In the genomic region with DNA sequence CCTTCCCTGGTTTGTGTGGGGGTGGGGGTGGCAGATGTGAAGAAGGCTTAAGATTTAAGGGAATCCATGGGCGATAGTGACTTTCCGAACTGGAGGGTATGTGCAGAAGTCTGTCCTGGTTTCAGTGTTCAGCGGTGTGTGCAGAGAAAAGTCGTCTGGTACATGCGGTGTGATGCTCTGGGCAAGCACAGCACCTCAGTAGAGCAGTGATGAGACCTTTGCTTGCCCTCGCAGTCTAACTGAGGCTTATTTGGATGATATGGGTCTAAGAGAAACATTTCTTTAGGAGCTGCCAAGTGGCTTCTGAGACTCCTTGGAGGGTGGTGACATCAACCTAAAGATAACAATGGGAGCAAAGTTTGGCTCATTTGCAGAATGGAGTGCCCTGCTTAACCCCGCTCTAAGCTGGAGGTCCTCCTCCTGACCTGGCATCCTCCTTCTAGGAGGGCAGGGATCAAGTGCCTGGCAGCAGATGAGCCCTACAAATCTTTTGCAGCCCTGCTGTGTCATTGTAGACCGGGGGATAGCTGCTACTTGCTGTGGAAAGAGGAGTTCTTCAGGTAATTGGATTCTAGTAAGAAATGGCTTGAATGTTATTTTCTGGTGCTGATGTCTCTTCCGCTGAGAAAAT, we compare ENCODE assay signal across 11 cellular contexts.
DNase-seq lines count a peak whose midpoint lies in the region; ATAC-seq and TF ChIP-seq lines count a peak whose summit lies in the region.
"Had no signal": no experiment of that assay in that cellular context is flagged by ENCODE, and none has a peak within 500 bp of the region (broad histone marks: within the 10 kb centered on the region; RNA-seq: fewer than 3 reads in every experiment).

No MANE protein-coding gene starts in this region.

- no peak for TF ChIP-seq EP300 in upper lobe of left lung (IDR thresholded peaks at IDR 0.05)

- H3K36me3 ChIP-seq in mesodermal cell (ENCODE audit: control insufficient read depth, insufficient read depth, low read length) (no peaks in the 10 kb centered on the region), upper lobe of left lung (no peaks in the 10 kb centered on the region)
- no peaks in the 10 kb centered on the region for H3K36me3 ChIP-seq in CD8-positive, alpha-beta memory T cell (ENCODE audit: insufficient read depth, low read length)

- peaks cover 62% of the 10 kb centered on the region for H3K27me3 Mint-ChIP-seq in chondrocyte (ENCODE audit: low read depth)
- peaks cover 56 to 69% of the 10 kb centered on the region in 2 donors for H3K27me3 Mint-ChIP-seq in effector memory CD8-positive, alpha-beta T cell
- H3K27me3 Mint-ChIP-seq in CD8-positive, alpha-beta memory T cell, result peaks cover 35 to 70% of the 10 kb centered on the region in 2 donors

- H3K4me3 ChIP-seq in mesodermal cell (ENCODE audit: extremely low read depth, insufficient read depth, low read length, poor library complexity, severe bottlenecking) (peak overlapping the region; percentile 50), upper lobe of left lung (peak overlapping the region in 3 of 4 donors; percentile 41 to 54 (median 53))
- H3K4me3 ChIP-seq in CD8-positive, alpha-beta memory T cell (ENCODE audit: low read length), result no peak overlapping the region

- H3K4me3 Mint-ChIP-seq in chondrocyte (ENCODE audit: unreplicated experiment), result peak overlapping the region; percentile 60
- H3K4me3 Mint-ChIP-seq in effector memory CD8-positive, alpha-beta T cell, result no peak overlapping the region
- no peak overlapping the region for H3K4me3 Mint-ChIP-seq in CD8-positive, alpha-beta memory T cell
- H3K4me3 Mint-ChIP-seq: natural killer cell treated with Interleukin-12 subunit alpha and Interleukin-12 subunit beta and Interleukin-15 and Interleukin-18, amount 100 ng/mL, for 72 hours had no signal

- H3K27ac Mint-ChIP-seq in chondrocyte (ENCODE audit: unreplicated experiment), result no peak overlapping the region
- H3K27ac Mint-ChIP-seq in effector memory CD8-positive, alpha-beta T cell, result no peak overlapping the region
- H3K27ac Mint-ChIP-seq in CD8-positive, alpha-beta memory T cell, result peak overlapping the region in 1 of 8 donors; percentile 51
- H3K27ac Mint-ChIP-seq: natural killer cell treated with Interleukin-12 subunit alpha and Interleukin-12 subunit beta and Interleukin-15 and Interleukin-18, amount 100 ng/mL, for 72 hours had no signal

- H3K27ac ChIP-seq in mesodermal cell (ENCODE audit: low read depth, low read length, severe bottlenecking) (no peak overlapping the region), upper lobe of left lung (no peak overlapping the region)
- no peak overlapping the region for H3K27ac ChIP-seq in CD8-positive, alpha-beta memory T cell (ENCODE audit: low read depth, low read length)

- no peaks in the 10 kb centered on the region for H3K36me3 Mint-ChIP-seq in chondrocyte (ENCODE audit: low read depth)
- H3K36me3 Mint-ChIP-seq in effector memory CD8-positive, alpha-beta T cell (ENCODE audit: insufficient read depth), result no peaks in the 10 kb centered on the region
- H3K36me3 Mint-ChIP-seq in CD8-positive, alpha-beta memory T cell, result no peaks in the 10 kb centered on the region
- H3K36me3 Mint-ChIP-seq: natural killer cell treated with Interleukin-12 subunit alpha and Interleukin-12 subunit beta and Interleukin-15 and Interleukin-18, amount 100 ng/mL, for 72 hours had no signal

- ATAC-seq in upper lobe of left lung (ENCODE audit: low FRiP score in 2 of 2), result peak in 1 of 2 donors; percentile 9
- no peak for ATAC-seq in effector memory CD8-positive, alpha-beta T cell (replicated peaks)
- no peak for ATAC-seq in HG03521 (IDR thresholded peaks at IDR 0.05; ENCODE audit: unreplicated experiment)
- ATAC-seq: HCT116 had no signal

- H3K9me3 Mint-ChIP-seq in chondrocyte (ENCODE audit: low read depth), result no peaks in the 10 kb centered on the region
- no peaks in the 10 kb centered on the region for H3K9me3 Mint-ChIP-seq in effector memory CD8-positive, alpha-beta T cell
- H3K9me3 Mint-ChIP-seq in CD8-positive, alpha-beta memory T cell, result no peaks in the 10 kb centered on the region
- H3K9me3 Mint-ChIP-seq: natural killer cell treated with Interleukin-12 subunit alpha and Interleukin-12 subunit beta and Interleukin-15 and Interleukin-18, amount 100 ng/mL, for 72 hours had no signal

- H3K9me3 ChIP-seq in mesodermal cell (ENCODE audit: control insufficient read depth, low read length) (no peaks in the 10 kb centered on the region), upper lobe of left lung (no peaks in the 10 kb centered on the region)
- H3K9me3 ChIP-seq in CD8-positive, alpha-beta memory T cell (ENCODE audit: low read length), result no peaks in the 10 kb centered on the region

- POLR2A ChIA-PET in CD8-positive, alpha-beta memory T cell (lab: Charles Lee), result no interaction called here

- TF ChIP-seq CTCF in chondrocyte (IDR thresholded peaks at IDR 0.05) (no peak), upper lobe of left lung (IDR thresholded peaks at IDR 0.05) (no peak)

- H3K4me1 Mint-ChIP-seq in chondrocyte (ENCODE audit: low read depth), result peaks cover 12% of the 10 kb centered on the region
- peaks cover 4 to 5% of the 10 kb centered on the region in 2 donors for H3K4me1 Mint-ChIP-seq in effector memory CD8-positive, alpha-beta T cell (ENCODE audit: low read depth in 2 of 2)
- peaks cover 0 to 7% (median 4%) of the 10 kb centered on the region in 3 donors for H3K4me1 Mint-ChIP-seq in CD8-positive, alpha-beta memory T cell

- WGBS in mesodermal cell (ENCODE audit: insufficient coverage in 2 of 2), 2 experiments, result 16 to 20% methylated on average over 8 of the region's 9 CpGs
- 10 to 11% methylated on average over 5 to 9 of the region's 9 CpGs for WGBS in upper lobe of left lung, 2 donors

- no peak for TF ChIP-seq POLR2A in upper lobe of left lung (IDR thresholded peaks at IDR 0.05)

- H3K4me1 ChIP-seq in mesodermal cell (ENCODE audit: control insufficient read depth, insufficient read depth, low read length, poor library complexity, severe bottlenecking) (no peaks in the 10 kb centered on the region), upper lobe of left lung (peaks cover 12 to 21% (median 14%) of the 10 kb centered on the region in 4 donors)
- H3K4me1 ChIP-seq in CD8-positive, alpha-beta memory T cell (ENCODE audit: insufficient read depth, low read length), result no peaks in the 10 kb centered on the region

- peak; percentile 42 for DNase-seq in NCI-H2171 treated with DMSO at 0.1 percent for 48 hours (lab: John Stamatoyannopoulos, UW)
- DNase-seq in NCI-H2171 (lab: John Stamatoyannopoulos, UW), result no peak
- DNase-seq in chondrocyte (ENCODE audit: low spot score), result no peak
- no peak for DNase-seq in upper lobe of left lung
- DNase-seq in effector memory CD8-positive, alpha-beta T cell, result no peak
- no peak for DNase-seq in CD8-positive, alpha-beta memory T cell
- DNase-seq: RPMI8226 had no signal

- H3K27me3 ChIP-seq in upper lobe of left lung, result peaks cover 0 to 24% (median 10%) of the 10 kb centered on the region in 4 donors
- peaks cover 5% of the 10 kb centered on the region for H3K27me3 ChIP-seq in CD8-positive, alpha-beta memory T cell (ENCODE audit: insufficient read depth, low read length, poor library complexity, severe bottlenecking)

- CTCF ChIA-PET in CD8-positive, alpha-beta memory T cell (lab: Charles Lee), result no interaction called here
